In the genomic region with DNA sequence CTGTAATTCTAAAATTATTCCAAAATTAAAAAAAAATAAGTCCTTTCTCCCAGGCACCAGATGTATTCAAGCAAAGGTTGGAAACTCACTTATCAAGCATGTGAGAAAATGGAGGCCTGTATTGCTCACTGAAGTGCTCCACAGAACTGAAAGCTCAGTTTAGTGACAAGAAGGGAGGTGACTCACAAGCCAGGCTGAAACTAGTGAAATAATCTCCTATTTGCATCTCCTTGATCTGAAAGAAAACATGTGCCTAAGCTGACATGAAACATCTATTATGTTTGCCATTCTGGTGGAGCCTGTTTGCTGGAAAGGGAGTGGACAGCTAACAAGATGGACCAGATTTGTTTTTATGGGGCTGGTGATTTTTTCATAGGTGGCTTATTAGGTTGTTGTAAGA, we compare ENCODE assay signal across 1 cellular context.
TF ChIP-seq lines count a peak whose summit lies in the region.

No MANE protein-coding gene starts in this region.

TF ChIP-seq in K562, 482 proteins besides CTCF, POLR2A, EP300 and RAD21 (continued from another document and continues in another):
- TF ChIP-seq, protein P1, sequence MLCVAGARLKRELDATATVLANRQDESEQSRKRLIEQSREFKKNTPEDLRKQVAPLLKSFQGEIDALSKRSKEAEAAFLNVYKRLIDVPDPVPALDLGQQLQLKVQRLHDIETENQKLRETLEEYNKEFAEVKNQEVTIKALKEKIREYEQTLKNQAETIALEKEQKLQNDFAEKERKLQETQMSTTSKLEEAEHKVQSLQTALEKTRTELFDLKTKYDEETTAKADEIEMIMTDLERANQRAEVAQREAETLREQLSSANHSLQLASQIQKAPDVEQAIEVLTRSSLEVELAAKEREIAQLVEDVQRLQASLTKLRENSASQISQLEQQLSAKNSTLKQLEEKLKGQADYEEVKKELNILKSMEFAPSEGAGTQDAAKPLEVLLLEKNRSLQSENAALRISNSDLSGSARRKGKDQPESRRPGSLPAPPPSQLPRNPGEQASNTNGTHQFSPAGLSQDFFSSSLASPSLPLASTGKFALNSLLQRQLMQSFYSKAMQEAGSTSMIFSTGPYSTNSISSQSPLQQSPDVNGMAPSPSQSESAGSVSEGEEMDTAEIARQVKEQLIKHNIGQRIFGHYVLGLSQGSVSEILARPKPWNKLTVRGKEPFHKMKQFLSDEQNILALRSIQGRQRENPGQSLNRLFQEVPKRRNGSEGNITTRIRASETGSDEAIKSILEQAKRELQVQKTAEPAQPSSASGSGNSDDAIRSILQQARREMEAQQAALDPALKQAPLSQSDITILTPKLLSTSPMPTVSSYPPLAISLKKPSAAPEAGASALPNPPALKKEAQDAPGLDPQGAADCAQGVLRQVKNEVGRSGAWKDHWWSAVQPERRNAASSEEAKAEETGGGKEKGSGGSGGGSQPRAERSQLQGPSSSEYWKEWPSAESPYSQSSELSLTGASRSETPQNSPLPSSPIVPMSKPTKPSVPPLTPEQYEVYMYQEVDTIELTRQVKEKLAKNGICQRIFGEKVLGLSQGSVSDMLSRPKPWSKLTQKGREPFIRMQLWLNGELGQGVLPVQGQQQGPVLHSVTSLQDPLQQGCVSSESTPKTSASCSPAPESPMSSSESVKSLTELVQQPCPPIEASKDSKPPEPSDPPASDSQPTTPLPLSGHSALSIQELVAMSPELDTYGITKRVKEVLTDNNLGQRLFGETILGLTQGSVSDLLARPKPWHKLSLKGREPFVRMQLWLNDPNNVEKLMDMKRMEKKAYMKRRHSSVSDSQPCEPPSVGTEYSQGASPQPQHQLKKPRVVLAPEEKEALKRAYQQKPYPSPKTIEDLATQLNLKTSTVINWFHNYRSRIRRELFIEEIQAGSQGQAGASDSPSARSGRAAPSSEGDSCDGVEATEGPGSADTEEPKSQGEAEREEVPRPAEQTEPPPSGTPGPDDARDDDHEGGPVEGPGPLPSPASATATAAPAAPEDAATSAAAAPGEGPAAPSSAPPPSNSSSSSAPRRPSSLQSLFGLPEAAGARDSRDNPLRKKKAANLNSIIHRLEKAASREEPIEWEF (CRISPR knock-in tag; IDR thresholded peaks at IDR 0.05), result no peak
- TF ChIP-seq MEIS2 (IDR thresholded peaks at IDR 0.05; ENCODE audit: partially characterized antibody), result peak; percentile 86
- TF ChIP-seq, protein P2, sequence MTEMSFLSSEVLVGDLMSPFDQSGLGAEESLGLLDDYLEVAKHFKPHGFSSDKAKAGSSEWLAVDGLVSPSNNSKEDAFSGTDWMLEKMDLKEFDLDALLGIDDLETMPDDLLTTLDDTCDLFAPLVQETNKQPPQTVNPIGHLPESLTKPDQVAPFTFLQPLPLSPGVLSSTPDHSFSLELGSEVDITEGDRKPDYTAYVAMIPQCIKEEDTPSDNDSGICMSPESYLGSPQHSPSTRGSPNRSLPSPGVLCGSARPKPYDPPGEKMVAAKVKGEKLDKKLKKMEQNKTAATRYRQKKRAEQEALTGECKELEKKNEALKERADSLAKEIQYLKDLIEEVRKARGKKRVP (CRISPR knock-in tag; IDR thresholded peaks at IDR 0.05), result no peak
- TF ChIP-seq ILF3 (IDR thresholded peaks at IDR 0.05; ENCODE audit: borderline replicate concordance), result no peak
- TF ChIP-seq NCOA1 (IDR thresholded peaks at IDR 0.05; ENCODE audit: low read depth), result no peak
- no peak for TF ChIP-seq PRDM10 (IDR thresholded peaks at IDR 0.05; ENCODE audit: partially characterized antibody)
- peak; percentile 83 for TF ChIP-seq JUND (IDR thresholded peaks at IDR 0.05; ENCODE audit: borderline replicate concordance, low read depth, low read length)
- peak; percentile 84; the same call in 1 of the 3 replicates for TF ChIP-seq JUND (tag; IDR thresholded peaks at IDR 0.05; ENCODE audit: borderline replicate concordance, low read depth, low read length)
- TF ChIP-seq L3MBTL2 (IDR thresholded peaks at IDR 0.05), result peak; percentile 69; the same call in 1 of the 2 replicates
- TF ChIP-seq HEY1 (CRISPR knock-in tag; IDR thresholded peaks at IDR 0.05; ENCODE audit: borderline replicate concordance), result no peak
- TF ChIP-seq FOXA3 (CRISPR knock-in tag; conservative IDR thresholded peaks at IDR 0.05 in 1 of 2, IDR thresholded peaks at IDR 0.05 in 1 of 2), result peak in 1 of 2 experiments; percentile 46; a peak in 1 of 4 replicates
- TF ChIP-seq CCNT2 (IDR thresholded peaks at IDR 0.05; ENCODE audit: borderline replicate concordance, extremely low read depth, insufficient read length, low read depth, low read length), result no peak
- TF ChIP-seq MCM7 (IDR thresholded peaks at IDR 0.05), result no peak
- no peak for TF ChIP-seq CHD4 (IDR thresholded peaks at IDR 0.05; ENCODE audit: insufficient read depth, insufficient replicate concordance, low read depth, low read length, poor library complexity, severe bottlenecking)
- no peak for TF ChIP-seq ZNF174 (CRISPR knock-in tag; IDR thresholded peaks at IDR 0.05)
- TF ChIP-seq, protein P3, sequence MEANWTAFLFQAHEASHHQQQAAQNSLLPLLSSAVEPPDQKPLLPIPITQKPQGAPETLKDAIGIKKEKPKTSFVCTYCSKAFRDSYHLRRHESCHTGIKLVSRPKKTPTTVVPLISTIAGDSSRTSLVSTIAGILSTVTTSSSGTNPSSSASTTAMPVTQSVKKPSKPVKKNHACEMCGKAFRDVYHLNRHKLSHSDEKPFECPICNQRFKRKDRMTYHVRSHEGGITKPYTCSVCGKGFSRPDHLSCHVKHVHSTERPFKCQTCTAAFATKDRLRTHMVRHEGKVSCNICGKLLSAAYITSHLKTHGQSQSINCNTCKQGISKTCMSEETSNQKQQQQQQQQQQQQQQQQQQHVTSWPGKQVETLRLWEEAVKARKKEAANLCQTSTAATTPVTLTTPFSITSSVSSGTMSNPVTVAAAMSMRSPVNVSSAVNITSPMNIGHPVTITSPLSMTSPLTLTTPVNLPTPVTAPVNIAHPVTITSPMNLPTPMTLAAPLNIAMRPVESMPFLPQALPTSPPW (CRISPR knock-in tag; IDR thresholded peaks at IDR 0.05), result no peak
- TF ChIP-seq ZNF57 (CRISPR knock-in tag; IDR thresholded peaks at IDR 0.05), result no peak
- peak; percentile 75 for TF ChIP-seq HMBOX1 (IDR thresholded peaks at IDR 0.05)
- no peak for TF ChIP-seq RAD51 (IDR thresholded peaks at IDR 0.05; ENCODE audit: borderline replicate concordance, low read depth)
- TF ChIP-seq MIER1 (IDR thresholded peaks at IDR 0.05; ENCODE audit: low read depth), result no peak
- TF ChIP-seq U2AF1 (optimal IDR thresholded peaks at IDR 0.05; ENCODE audit: low read depth, low read length), result no peak
- TF ChIP-seq C11orf30 (IDR thresholded peaks at IDR 0.05; ENCODE audit: low read depth), result no peak
- TF ChIP-seq ZC3H8 (IDR thresholded peaks at IDR 0.05), result no peak
- no peak for TF ChIP-seq AFF1 (IDR thresholded peaks at IDR 0.05; ENCODE audit: low read depth in 1 of 2, partially characterized antibody in 2 of 2)
- no peak for TF ChIP-seq HNRNPUL1 (IDR thresholded peaks at IDR 0.05; ENCODE audit: low read length)
- TF ChIP-seq RHOXF2B (CRISPR knock-in tag; conservative IDR thresholded peaks at IDR 0.05), result no peak
- TF ChIP-seq, protein P4, sequence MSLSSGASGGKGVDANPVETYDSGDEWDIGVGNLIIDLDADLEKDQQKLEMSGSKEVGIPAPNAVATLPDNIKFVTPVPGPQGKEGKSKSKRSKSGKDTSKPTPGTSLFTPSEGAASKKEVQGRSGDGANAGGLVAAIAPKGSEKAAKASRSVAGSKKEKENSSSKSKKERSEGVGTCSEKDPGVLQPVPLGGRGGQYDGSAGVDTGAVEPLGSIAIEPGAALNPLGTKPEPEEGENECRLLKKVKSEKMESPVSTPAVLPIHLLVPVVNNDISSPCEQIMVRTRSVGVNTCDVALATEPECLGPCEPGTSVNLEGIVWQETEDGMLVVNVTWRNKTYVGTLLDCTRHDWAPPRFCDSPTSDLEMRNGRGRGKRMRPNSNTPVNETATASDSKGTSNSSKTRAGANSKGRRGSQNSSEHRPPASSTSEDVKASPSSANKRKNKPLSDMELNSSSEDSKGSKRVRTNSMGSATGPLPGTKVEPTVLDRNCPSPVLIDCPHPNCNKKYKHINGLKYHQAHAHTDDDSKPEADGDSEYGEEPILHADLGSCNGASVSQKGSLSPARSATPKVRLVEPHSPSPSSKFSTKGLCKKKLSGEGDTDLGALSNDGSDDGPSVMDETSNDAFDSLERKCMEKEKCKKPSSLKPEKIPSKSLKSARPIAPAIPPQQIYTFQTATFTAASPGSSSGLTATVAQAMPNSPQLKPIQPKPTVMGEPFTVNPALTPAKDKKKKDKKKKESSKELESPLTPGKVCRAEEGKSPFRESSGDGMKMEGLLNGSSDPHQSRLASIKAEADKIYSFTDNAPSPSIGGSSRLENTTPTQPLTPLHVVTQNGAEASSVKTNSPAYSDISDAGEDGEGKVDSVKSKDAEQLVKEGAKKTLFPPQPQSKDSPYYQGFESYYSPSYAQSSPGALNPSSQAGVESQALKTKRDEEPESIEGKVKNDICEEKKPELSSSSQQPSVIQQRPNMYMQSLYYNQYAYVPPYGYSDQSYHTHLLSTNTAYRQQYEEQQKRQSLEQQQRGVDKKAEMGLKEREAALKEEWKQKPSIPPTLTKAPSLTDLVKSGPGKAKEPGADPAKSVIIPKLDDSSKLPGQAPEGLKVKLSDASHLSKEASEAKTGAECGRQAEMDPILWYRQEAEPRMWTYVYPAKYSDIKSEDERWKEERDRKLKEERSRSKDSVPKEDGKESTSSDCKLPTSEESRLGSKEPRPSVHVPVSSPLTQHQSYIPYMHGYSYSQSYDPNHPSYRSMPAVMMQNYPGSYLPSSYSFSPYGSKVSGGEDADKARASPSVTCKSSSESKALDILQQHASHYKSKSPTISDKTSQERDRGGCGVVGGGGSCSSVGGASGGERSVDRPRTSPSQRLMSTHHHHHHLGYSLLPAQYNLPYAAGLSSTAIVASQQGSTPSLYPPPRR (CRISPR knock-in tag; IDR thresholded peaks at IDR 0.05; ENCODE audit: borderline replicate concordance), result no peak
- no peak for TF ChIP-seq RBM15 (IDR thresholded peaks at IDR 0.05; ENCODE audit: insufficient read depth, low read length)
- TF ChIP-seq, protein P5, sequence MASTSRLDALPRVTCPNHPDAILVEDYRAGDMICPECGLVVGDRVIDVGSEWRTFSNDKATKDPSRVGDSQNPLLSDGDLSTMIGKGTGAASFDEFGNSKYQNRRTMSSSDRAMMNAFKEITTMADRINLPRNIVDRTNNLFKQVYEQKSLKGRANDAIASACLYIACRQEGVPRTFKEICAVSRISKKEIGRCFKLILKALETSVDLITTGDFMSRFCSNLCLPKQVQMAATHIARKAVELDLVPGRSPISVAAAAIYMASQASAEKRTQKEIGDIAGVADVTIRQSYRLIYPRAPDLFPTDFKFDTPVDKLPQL (IDR thresholded peaks at IDR 0.05; ENCODE audit: extremely low read depth, insufficient read length), result no peak
